In the genomic region with DNA sequence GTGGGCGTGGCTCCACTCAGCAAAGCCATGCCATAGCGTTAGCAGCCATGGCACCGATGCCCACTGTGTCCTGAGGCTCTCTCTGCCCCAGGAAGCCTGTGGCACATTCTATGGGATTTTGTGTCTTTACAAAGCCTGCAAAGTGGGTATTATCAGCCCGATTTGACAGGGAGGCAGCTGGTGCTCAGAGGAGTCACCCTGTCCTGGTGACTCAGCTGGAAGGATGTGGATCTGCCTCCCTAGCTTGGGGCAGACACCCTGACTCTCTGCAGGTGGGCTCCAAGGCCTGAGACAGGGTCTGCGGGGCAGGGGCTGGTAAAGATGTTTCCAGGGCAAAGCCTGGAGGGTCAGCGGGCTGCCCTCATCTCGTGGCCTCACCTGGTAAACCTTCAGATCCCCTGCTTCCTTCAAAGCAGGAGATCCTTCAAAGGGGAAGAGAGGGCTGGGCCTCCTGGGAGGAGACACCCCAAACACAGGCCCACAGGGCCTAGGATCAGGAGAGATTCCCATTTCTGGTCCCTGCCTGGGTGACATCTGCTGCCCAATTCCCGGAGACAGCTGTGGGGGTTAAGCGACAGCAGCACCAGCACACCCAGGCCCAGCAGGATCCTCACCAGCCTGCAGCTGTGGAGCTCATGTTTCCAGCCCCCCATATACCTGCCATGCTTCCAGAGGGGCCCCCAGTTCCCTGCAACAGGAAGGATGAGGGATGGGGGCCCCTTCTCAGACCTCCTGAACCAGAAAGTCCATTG, we compare ENCODE assay signal across 22 cellular contexts. TPM values are rescaled to one million over a fixed set of nuclear protein-coding genes. Genes with fewer than 3 reads are reported as not detected.
DNase-seq lines count a peak whose midpoint lies in the region; ATAC-seq and TF ChIP-seq lines count a peak whose summit lies in the region.
"Had no signal": no experiment of that assay in that cellular context is flagged by ENCODE, and none has a peak within 500 bp of the region (broad histone marks: within the 10 kb centered on the region; RNA-seq: fewer than 3 reads in every experiment).

No MANE protein-coding gene starts in this region.

- peak; percentile 58 for DNase-seq in EH (ENCODE audit: low read depth)
- peak; percentile 62 for DNase-seq in MG63
- DNase-seq in cardiac fibroblast (ENCODE audit: low read depth in 2 of 2) = peak; percentile 13 to 59
- no peak for DNase-seq in neural crest cell (ENCODE audit: low read depth, low spot score)
- DNase-seq in T-helper 1 cell = no peak
- no peak for DNase-seq in glomerular visceral epithelial cell (ENCODE audit: extremely low spot score)
- DNase-seq: activated CD4-positive, alpha-beta T cell treated with anti-CD3 and anti-CD28 coated beads for 1 hour; activated gamma-delta T cell treated with Interleukin-2 at 50 U/mL for 16 hours; aorta; DMS79 treated with DMSO at 0.1 percent for 48 hours; esophagus squamous epithelium; kidney glomerular epithelial cell; NCI-H1694 treated with DMSO at 0.1 percent for 48 hours; ovary; SHP77 treated with DMSO at 0.1 percent for 48 hours; small intestine; thyroid gland had no signal

- ATAC-seq in esophagus mucosa (no peak), GM19023 (IDR thresholded peaks at IDR 0.05; ENCODE audit: unreplicated experiment) (no peak)

- H3K4me3 ChIP-seq in MG63 = no peak overlapping the region
- no peak overlapping the region for H3K4me3 ChIP-seq in cardiac fibroblast (replicated peaks in 1 of 2; ENCODE audit: low read depth in 2 of 2, low read length in 2 of 2)
- H3K4me3 ChIP-seq: BLaER1 treated with 17β-estradiol and CSF1 and Interleukin-3, amounts not matched to agents 10 nM and 100 nM; esophagus squamous epithelium; hepatocyte; ovary; thyroid gland had no signal

- H3K27me3 Mint-ChIP-seq in neural crest cell (ENCODE audit: low read depth) = no peaks in the 10 kb centered on the region

- H3K4me3 Mint-ChIP-seq in neural crest cell = peak overlapping the region; percentile 85
- H3K4me3 Mint-ChIP-seq: T-helper 2 cell treated with Interferon-gamma antibody and Interleukin-4, amounts not matched to agents 5 μg/mL and 100 μg/mL, for 36 hours had no signal

- H3K27ac Mint-ChIP-seq in neural crest cell (ENCODE audit: unreplicated experiment) = no peak overlapping the region

- no peaks in the 10 kb centered on the region for H3K9me3 Mint-ChIP-seq in neural crest cell
- H3K9me3 Mint-ChIP-seq: T-helper 2 cell treated with Interferon-gamma antibody and Interleukin-4, amounts not matched to agents 5 μg/mL and 100 μg/mL, for 36 hours had no signal

- H3K9me3 ChIP-seq in MG63 = peaks cover 1% of the 10 kb centered on the region; the same call in 1 of the 2 replicates
- H3K9me3 ChIP-seq: esophagus squamous epithelium, ovary, thyroid gland had no signal

- H3K4me1 Mint-ChIP-seq in neural crest cell = peaks cover 43% of the 10 kb centered on the region

- TF ChIP-seq CTCF in cardiac fibroblast (IDR thresholded peaks at IDR 0.05; ENCODE audit: low read depth, low read length) (no peak), neural crest cell (conservative IDR thresholded peaks at IDR 0.05) (no peak)

- no peaks in the 10 kb centered on the region for H3K36me3 Mint-ChIP-seq in neural crest cell (ENCODE audit: low read depth)

- no peaks in the 10 kb centered on the region for H3K27me3 ChIP-seq in MG63
- H3K27me3 ChIP-seq: BLaER1 treated with 17β-estradiol and CSF1 and Interleukin-3, amounts not matched to agents 10 nM and 100 nM; esophagus squamous epithelium; hepatocyte; ovary; thyroid gland had no signal

- H3K36me3 ChIP-seq in MG63 = peaks cover 7% of the 10 kb centered on the region; the same call in 1 of the 2 replicates
- H3K36me3 ChIP-seq: esophagus squamous epithelium, ovary, thyroid gland had no signal

RNA-seq across cellular contexts. Expression of gene ASB1, which starts 3.0 kb away (rescaled TPM):
- total RNA-seq in MG63 (2014; rRNA removed; shearing (Covaris generic); ENCODE audit: low replicate concordance) = 16.0 and 36.1 TPM in 2 replicates
- total RNA-seq in neural crest cell (37.5 and 39.9 TPM in 2 replicates), esophagus mucosa (12.3 TPM)

Comparison
In these comparisons a context has a peak if more than half of its experiments do, and no peak if none do; other contexts are left out.
1. DNase-seq: peak in EH (single experiment), MG63 (single experiment) and cardiac fibroblast (2 of 2); none in neural crest cell (single experiment), T-helper 1 cell (0 of 5) and glomerular visceral epithelial cell (single experiment).